In the genomic region with DNA sequence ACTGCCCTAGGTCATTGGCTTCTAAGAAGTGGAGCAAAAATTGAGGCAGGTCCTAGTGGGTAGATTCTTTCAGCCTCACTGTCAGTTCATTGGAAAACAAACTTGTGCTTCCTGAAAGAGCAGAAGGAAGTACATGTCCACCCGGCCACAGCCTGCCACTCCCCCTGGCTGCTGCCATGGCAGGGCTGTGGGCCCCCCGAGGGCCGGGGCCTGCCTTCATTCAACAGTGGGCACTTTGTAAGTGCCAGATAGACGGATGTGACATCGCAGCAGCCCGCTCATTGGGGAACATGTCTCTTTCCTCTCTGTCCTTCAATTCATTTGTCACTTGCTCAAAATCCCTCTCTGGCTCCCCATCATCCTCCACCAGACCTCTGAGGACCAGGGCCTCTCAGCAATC, we compare ENCODE assay signal across 21 cellular contexts. TPM values are rescaled to one million over a fixed set of nuclear protein-coding genes. Genes with fewer than 3 reads are reported as not detected.
"Had no signal": no experiment of that assay in that cellular context is flagged by ENCODE, and none has a peak within 500 bp of the region (broad histone marks: within the 10 kb centered on the region; RNA-seq: fewer than 3 reads in every experiment).

No MANE protein-coding gene starts in this region.

- H3K36me3 ChIP-seq: breast epithelium had no signal

- H3K4me3 ChIP-seq: breast epithelium had no signal

- H3K27me3 Mint-ChIP-seq: activated B cell treated with CpG ODN at 0.5 μM for 24 hours; activated CD4-positive, alpha-beta T cell treated with anti-CD3 and anti-CD28 coated beads, Interleukin-2, amount 10 ng/mL, durations not matched to agents 24 days and 14 days; activated CD8-positive, alpha-beta memory T cell treated with anti-CD3 and anti-CD28 coated beads, Interleukin-2, amount 10 ng/mL, durations not matched to agents 7 days and 5 days; activated naive CD4-positive, alpha-beta T cell treated with anti-CD3 and anti-CD28 coated beads, Interleukin-2, amount 50 U/mL, for 24 hours; activated T-cell treated with anti-CD3 and anti-CD28 coated beads, Interleukin-2, amount 50 U/mL, for 24 hours; IgD-negative memory B cell had no signal

- ATAC-seq: activated CD8-positive, alpha-beta memory T cell treated with anti-CD3 and anti-CD28 coated beads, Interleukin-2, amount 10 ng/mL, durations not matched to agents 7 days and 5 days; T-helper 17 cell had no signal

- H3K4me3 Mint-ChIP-seq: activated B cell treated with CpG ODN at 0.5 μM for 24 hours; activated CD4-positive, alpha-beta T cell treated with anti-CD3 and anti-CD28 coated beads, Interleukin-2, amount 10 ng/mL, durations not matched to agents 24 days and 14 days; activated CD8-positive, alpha-beta memory T cell treated with anti-CD3 and anti-CD28 coated beads, Interleukin-2, amount 10 ng/mL, durations not matched to agents 7 days and 5 days; activated naive CD4-positive, alpha-beta T cell treated with anti-CD3 and anti-CD28 coated beads, Interleukin-2, amount 50 U/mL, for 24 hours; activated T-cell treated with anti-CD3 and anti-CD28 coated beads, Interleukin-2, amount 50 U/mL, for 24 hours; activated T-helper 1 cell treated with anti-CD3 and anti-CD28 coated beads, Interleukin-12 subunit alpha, Interleukin-12 subunit beta, Interleukin-2, Interleukin-4 antibody, amounts not matched to agents 30 ng/mL and 10 ng/mL and 1 ng/mL, durations not matched to agents 14 hours and 24 hours and 36 hours; IgD-negative memory B cell had no signal

- H3K4me1 Mint-ChIP-seq: activated B cell treated with CpG ODN at 0.5 μM for 24 hours; activated CD4-positive, alpha-beta T cell treated with anti-CD3 and anti-CD28 coated beads, Interleukin-2, amount 10 ng/mL, durations not matched to agents 24 days and 14 days; activated CD8-positive, alpha-beta memory T cell treated with anti-CD3 and anti-CD28 coated beads, Interleukin-2, amount 10 ng/mL, durations not matched to agents 7 days and 5 days; activated naive CD4-positive, alpha-beta T cell treated with anti-CD3 and anti-CD28 coated beads, Interleukin-2, amount 50 U/mL, for 24 hours; IgD-negative memory B cell; T-helper 17 cell had no signal

- H3K27me3 ChIP-seq: breast epithelium had no signal

- H3K9me3 ChIP-seq: breast epithelium had no signal

- H3K27ac ChIP-seq: breast epithelium had no signal

- H3K36me3 Mint-ChIP-seq: activated CD8-positive, alpha-beta memory T cell treated with anti-CD3 and anti-CD28 coated beads, Interleukin-2, amount 10 ng/mL, durations not matched to agents 7 days and 5 days; activated naive CD4-positive, alpha-beta T cell treated with anti-CD3 and anti-CD28 coated beads, Interleukin-2, amount 50 U/mL, for 24 hours; IgD-negative memory B cell had no signal

- DNase-seq: activated B cell treated with CpG ODN at 0.5 μM for 24 hours; activated CD4-positive, alpha-beta T cell treated with anti-CD3 and anti-CD28 coated beads for 1 hour; activated CD4-positive, alpha-beta T cell treated with anti-CD3 and anti-CD28 coated beads, Interleukin-2, amount 10 ng/mL, durations not matched to agents 24 days and 14 days; activated CD4-positive, alpha-beta T cell treated with anti-CD3 and anti-CD28 coated beads, Interleukin-2, amount 50 U/mL, for 48 hours; activated CD8-positive, alpha-beta memory T cell treated with anti-CD3 and anti-CD28 coated beads, Interleukin-2, amount 10 ng/mL, durations not matched to agents 7 days and 5 days; activated effector memory CD4-positive, alpha-beta T cell treated with Interleukin-2 at 50 U/mL for 16 hours; activated naive CD4-positive, alpha-beta T cell; activated T-cell treated with anti-CD3 and anti-CD28 coated beads, Interleukin-2, amount 50 U/mL, for 24 hours; KG1; NCI-H1048; NCI-H1417; NCI-H1694; NCI-H2029 treated with DMSO at 0.1 percent for 48 hours; NCI-H510A treated with DMSO at 0.1 percent for 48 hours; SHP77 treated with DMSO at 0.1 percent for 48 hours; T-helper 17 cell; T-helper 9 cell had no signal

- H3K4me1 ChIP-seq: breast epithelium had no signal

- H3K9me3 Mint-ChIP-seq: activated B cell treated with CpG ODN at 0.5 μM for 24 hours; activated CD4-positive, alpha-beta T cell treated with anti-CD3 and anti-CD28 coated beads, Interleukin-2, amount 10 ng/mL, durations not matched to agents 24 days and 14 days; activated naive CD4-positive, alpha-beta T cell treated with anti-CD3 and anti-CD28 coated beads, Interleukin-2, amount 50 U/mL, for 24 hours; activated T-cell treated with anti-CD3 and anti-CD28 coated beads, Interleukin-2, amount 50 U/mL, for 24 hours; activated T-helper 1 cell treated with anti-CD3 and anti-CD28 coated beads, Interleukin-12 subunit alpha, Interleukin-12 subunit beta, Interleukin-2, Interleukin-4 antibody, amounts not matched to agents 30 ng/mL and 10 ng/mL and 1 ng/mL, durations not matched to agents 14 hours and 24 hours and 36 hours had no signal

- H3K27ac Mint-ChIP-seq: activated B cell treated with CpG ODN at 0.5 μM for 24 hours; activated CD4-positive, alpha-beta T cell treated with anti-CD3 and anti-CD28 coated beads, Interleukin-2, amount 10 ng/mL, durations not matched to agents 24 days and 14 days; activated CD8-positive, alpha-beta memory T cell treated with anti-CD3 and anti-CD28 coated beads, Interleukin-2, amount 10 ng/mL, durations not matched to agents 7 days and 5 days; activated naive CD4-positive, alpha-beta T cell treated with anti-CD3 and anti-CD28 coated beads, Interleukin-2, amount 50 U/mL, for 24 hours; activated T-cell treated with anti-CD3 and anti-CD28 coated beads, Interleukin-2, amount 50 U/mL, for 24 hours; activated T-helper 1 cell treated with anti-CD3 and anti-CD28 coated beads, Interleukin-12 subunit alpha, Interleukin-12 subunit beta, Interleukin-2, Interleukin-4 antibody, amounts not matched to agents 30 ng/mL and 10 ng/mL and 1 ng/mL, durations not matched to agents 14 hours and 24 hours and 36 hours; IgD-negative memory B cell; T-helper 17 cell had no signal

RNA-seq across cellular contexts. Expression of a gene that starts 20.6 kb away (rescaled TPM):
- polyA plus RNA-seq: IgD-negative memory B cell had no signal
